24 cellular contexts compared by ENCODE assay signal in the genomic region with DNA sequence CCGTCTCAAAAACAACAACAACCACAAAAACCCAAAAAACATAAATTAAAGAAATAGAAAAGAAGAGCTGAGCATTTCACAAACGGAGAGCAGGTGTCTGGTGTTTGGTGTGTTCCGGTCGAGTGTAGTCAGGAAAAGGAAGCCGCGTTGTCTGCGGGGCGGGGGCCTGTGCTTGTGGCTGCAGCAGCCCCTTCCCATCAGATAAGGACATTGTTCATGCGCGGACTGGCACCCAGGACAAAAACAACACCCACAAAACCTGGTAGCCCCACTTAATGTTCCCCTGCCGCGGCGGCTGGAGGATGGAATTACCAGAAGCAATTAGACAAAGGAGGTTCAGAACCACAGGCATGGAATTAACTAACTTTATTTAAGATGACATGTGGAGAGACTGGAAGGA. TPM values are rescaled to one million over a fixed set of nuclear protein-coding genes. Genes with fewer than 3 reads are reported as not detected.
DNase-seq lines count a peak whose midpoint lies in the region; ATAC-seq, FAIRE-seq and TF ChIP-seq lines count a peak whose summit lies in the region.
"Had no signal": no experiment of that assay in that cellular context is flagged by ENCODE, and none has a peak within 500 bp of the region (broad histone marks: within the 10 kb centered on the region; RNA-seq: fewer than 3 reads in every experiment).

No MANE protein-coding gene starts in this region.

- H3K4me2 ChIP-seq in BLaER1 treated with 17β-estradiol and CSF1 and Interleukin-3, amounts not matched to agents 10 nM and 100 nM = peak overlapping the region; percentile 53 to 86 (median 75)
- H3K4me2 ChIP-seq in DND-41 (ENCODE audit: insufficient read depth, low read length) (no peak overlapping the region), HepG2 (ENCODE audit: low read depth, low read length) (no peak overlapping the region)

- H3K36me3 ChIP-seq in BLaER1 treated with 17β-estradiol and CSF1 and Interleukin-3, amounts not matched to agents 10 nM and 100 nM = no peaks in the 10 kb centered on the region
- no peaks in the 10 kb centered on the region for H3K36me3 ChIP-seq in DND-41 (ENCODE audit: insufficient read depth, low read length)
- no peaks in the 10 kb centered on the region for H3K36me3 ChIP-seq in HepG2 (replicated peaks in 1 of 2; ENCODE audit: control insufficient read depth in 1 of 2, insufficient read depth in 2 of 2, low read length in 2 of 2)
- H3K36me3 ChIP-seq: esophagus muscularis mucosa, heart right ventricle, upper lobe of left lung had no signal

- peaks cover 0 to 4% (median 0%) of the 10 kb centered on the region in 11 experiments; a peak in 4 of 22 replicates for H4K20me1 ChIP-seq in BLaER1 treated with 17β-estradiol and CSF1 and Interleukin-3, amounts not matched to agents 10 nM and 100 nM
- no peaks in the 10 kb centered on the region for H4K20me1 ChIP-seq in DND-41 (ENCODE audit: insufficient read depth, low read length)
- H4K20me1 ChIP-seq in HepG2 (ENCODE audit: insufficient read depth, low read length) = no peaks in the 10 kb centered on the region

- H3K79me2 ChIP-seq in DND-41 (ENCODE audit: insufficient read depth, low read length) = no peaks in the 10 kb centered on the region
- H3K79me2 ChIP-seq in HepG2 (ENCODE audit: insufficient read depth, low read length) = no peaks in the 10 kb centered on the region

- POLR2A ChIA-PET in HepG2 (lab: Yijun Ruan, JAX) = interaction anchor here (1.7 to 2.3 kb wide), 2 partner anchors 32 to 34 kb away, joined by 4 to 18 read pairs; no protein-coding TSS in a partner anchor

- H3K9me3 ChIP-seq in BLaER1 treated with 17β-estradiol and CSF1 and Interleukin-3, amounts not matched to agents 10 nM and 100 nM (replicated peaks in 1 of 11) = no peaks in the 10 kb centered on the region
- H3K9me3 ChIP-seq in DND-41 (ENCODE audit: insufficient read depth, low read length, severe bottlenecking) (no peaks in the 10 kb centered on the region), HepG2 (ENCODE audit: low read length) (no peaks in the 10 kb centered on the region)
- H3K9me3 ChIP-seq: esophagus muscularis mucosa, heart right ventricle, upper lobe of left lung had no signal

- WGBS in HepG2 (ENCODE audit: low lambda C conversion rate) = 96% methylated on average over 13 of the region's 13 CpGs

- intact Hi-C loops in HepG2 (cut with micrococcal nuclease; ENCODE audit: unreplicated experiment) = no loop called here
- intact Hi-C loops in posterior vena cava (cut with DNase I) = no loop called here

- BruUV-seq in HepG2 (replicated peaks; lab: Mats Ljungman, UMichigan) = no TSS peak

- H3K27me3 ChIP-seq in BLaER1 treated with 17β-estradiol and CSF1 and Interleukin-3, amounts not matched to agents 10 nM and 100 nM = peaks cover 0 to 22% (median 9%) of the 10 kb centered on the region in 11 experiments; a peak in 14 of 22 replicates
- H3K27me3 ChIP-seq in DND-41 (ENCODE audit: insufficient read depth, low read length, poor library complexity) (peaks cover 9% of the 10 kb centered on the region), HepG2 (ENCODE audit: control insufficient read depth in 1 of 2, insufficient read depth in 2 of 2, low read length in 2 of 2) (no peaks in the 10 kb centered on the region)
- H3K27me3 ChIP-seq: upper lobe of left lung had no signal

- FAIRE-seq in HepG2 (lab: Jason Lieb, UNC) = no peak
- FAIRE-seq: GM12878 had no signal

- CTCF ChIA-PET in HepG2 (lab: Yijun Ruan, JAX; ENCODE audit: low intra/inter-chr PET ratio, low total read pairs) = no interaction called here

- H3K27ac ChIP-seq in BLaER1 treated with 17β-estradiol and CSF1 and Interleukin-3, amounts not matched to agents 10 nM and 100 nM = peak overlapping the region in 1 of 11 experiments; percentile 28; a peak in 1 of 22 replicates
- H3K27ac ChIP-seq in DND-41 (ENCODE audit: low read length) (no peak overlapping the region), HepG2 (ENCODE audit: extremely low read length, insufficient read depth, low read length) (peak overlapping the region; percentile 84)
- H3K27ac ChIP-seq: esophagus muscularis mucosa, foreskin keratinocyte, heart right ventricle, RWPE1, upper lobe of left lung had no signal

- H3K4me3 ChIP-seq in BLaER1 treated with 17β-estradiol and CSF1 and Interleukin-3, amounts not matched to agents 10 nM and 100 nM = no peak overlapping the region
- no peak overlapping the region for H3K4me3 ChIP-seq in DND-41 (ENCODE audit: low read depth in 1 of 2, low read length in 2 of 2)
- H3K4me3 ChIP-seq in HepG2 (replicated peaks in 1 of 3; ENCODE audit: insufficient read depth in 1 of 3, low read depth in 2 of 3, low read length in 3 of 3) = no peak overlapping the region
- H3K4me3 ChIP-seq: esophagus muscularis mucosa, GM12878, heart right ventricle, upper lobe of left lung had no signal

- in situ Hi-C loops in HepG2 (cut with HindIII; ENCODE audit: extremely low pct_ligation_motif_present, low pct_unique_long_range_greater_than_20kb) = loop anchor here (5.0 kb wide), 3 partner anchors 33 to 493 kb away; a partner anchor contains a TSS

- no peak overlapping the region for H2AFZ ChIP-seq in DND-41 (ENCODE audit: low read depth, low read length)
- no peak overlapping the region for H2AFZ ChIP-seq in HepG2 (ENCODE audit: low read length)

- TF ChIP-seq POLR2A in HepG2 (IDR thresholded peaks at IDR 0.05; ENCODE audit: insufficient read depth in 1 of 2, low read depth in 2 of 2, low read length in 2 of 2) = no peak

- H3K9ac ChIP-seq in BLaER1 treated with 17β-estradiol and CSF1 and Interleukin-3, amounts not matched to agents 10 nM and 100 nM = no peak overlapping the region
- no peak overlapping the region for H3K9ac ChIP-seq in DND-41 (ENCODE audit: low read depth, low read length)
- H3K9ac ChIP-seq in HepG2 (ENCODE audit: insufficient read depth, low read depth, low read length) = peak overlapping the region; percentile 76

- TF ChIP-seq EP300 in HepG2 (IDR thresholded peaks at IDR 0.05; ENCODE audit: low read depth in 2 of 2, low read length in 2 of 2) = no peak
- TF ChIP-seq EP300 in HepG2 (CRISPR knock-in tag; IDR thresholded peaks at IDR 0.05; ENCODE audit: borderline replicate concordance) = no peak

- H3K4me1 ChIP-seq in BLaER1 treated with 17β-estradiol and CSF1 and Interleukin-3, amounts not matched to agents 10 nM and 100 nM = peaks cover 17 to 77% (median 65%) of the 10 kb centered on the region in 10 experiments
- no peaks in the 10 kb centered on the region for H3K4me1 ChIP-seq in DND-41 (ENCODE audit: insufficient read depth, low read length)
- H3K4me1 ChIP-seq in HepG2 (ENCODE audit: insufficient read depth, low read length) = peaks cover 82% of the 10 kb centered on the region
- H3K4me1 ChIP-seq: esophagus muscularis mucosa, foreskin keratinocyte, heart right ventricle had no signal

- ATAC-seq in DND-41 (ENCODE audit: insufficient read depth, low read depth) (peak; percentile 57), HepG2 (no peak), HG02571 (IDR thresholded peaks at IDR 0.05; ENCODE audit: unreplicated experiment) (no peak), HG03521 (IDR thresholded peaks at IDR 0.05; ENCODE audit: unreplicated experiment) (no peak)
- ATAC-seq: foreskin keratinocyte, GM12878, heart right ventricle, left colon had no signal

- peak; percentile 27 for DNase-seq in DND-41
- no peak for DNase-seq in HepG2 (ENCODE audit: low spot score)
- DNase-seq in posterior vena cava (ENCODE audit: low spot score) = peak; percentile 59
- DNase-seq in islet precursor cell = no peak
- DNase-seq: activated CD4-positive, alpha-beta T cell treated with anti-CD3 and anti-CD28 coated beads for 48 hours; activated naive CD4-positive, alpha-beta T cell treated with anti-CD3 and anti-CD28 coated beads, Interleukin-2, amount 50 U/mL, for 16 hours; cortex of kidney; EL; foreskin keratinocyte; heart right ventricle; left colon; mesendoderm; NCI-H1436 had no signal

- TF ChIP-seq CTCF in DND-41 (IDR thresholded peaks at IDR 0.05; ENCODE audit: borderline replicate concordance, extremely low read depth, low read length, poor library complexity, severe bottlenecking) (no peak), HepG2 (CRISPR knock-in tag; IDR thresholded peaks at IDR 0.05) (no peak)

- no peak for TF ChIP-seq RAD21 in HepG2 (CRISPR knock-in tag; IDR thresholded peaks at IDR 0.05)

RNA-seq across cellular contexts. Expression of a gene that starts 29.9 kb away (rescaled TPM):
- total RNA-seq in HepG2 (2016; rRNA removed; fragmentation: Illumina TruSeq; extraction: Trizol) (not detected in 2 replicates), posterior vena cava (not detected)
- not detected in 2 replicates for total RNA-seq in HepG2 (2016; cell fraction: cytosol; rRNA removed; fragmentation: Illumina TruSeq; extraction: Trizol; ENCODE audit: low read depth)
- total RNA-seq in HepG2 (2016; cell fraction: insoluble cytoplasmic fraction; rRNA removed; fragmentation: Illumina TruSeq; extraction: Trizol) = not detected in 2 replicates
- total RNA-seq in HepG2 (2016; cell fraction: membrane; rRNA removed; fragmentation: Illumina TruSeq; extraction: Trizol) = not detected in 2 replicates
- total RNA-seq in HepG2 (2016; cell fraction: nucleus; rRNA removed; fragmentation: Illumina TruSeq; extraction: Trizol) = not detected in 2 replicates
- not detected in 2 replicates for polyA plus RNA-seq in HepG2 (2011; rRNA removed)
- polyA plus RNA-seq in HepG2 (2011; cell fraction: cytosol; rRNA removed) = not detected in 2 replicates
- polyA plus RNA-seq in HepG2 (2011; cell fraction: nucleus; rRNA removed) = not detected in 2 replicates
- polyA plus RNA-seq in HepG2 (2012) = not detected in 2 replicates
- not detected in 2 replicates for polyA plus RNA-seq in HepG2 (2016; cell fraction: cytosol; fragmentation: Illumina TruSeq; extraction: Trizol; ENCODE audit: low read depth)
- polyA plus RNA-seq in HepG2 (2016; cell fraction: insoluble cytoplasmic fraction; fragmentation: Illumina TruSeq; extraction: Trizol; ENCODE audit: low read depth) = not detected in 2 replicates
- not detected in 2 replicates for polyA plus RNA-seq in HepG2 (2016; cell fraction: membrane; fragmentation: Illumina TruSeq; extraction: Trizol; ENCODE audit: low read depth)
- not detected in 2 replicates for polyA plus RNA-seq in HepG2 (2016; cell fraction: nucleus; fragmentation: Illumina TruSeq; extraction: Trizol; ENCODE audit: insufficient read depth, low read depth)
- not detected in 2 replicates for polyA minus RNA-seq in HepG2 (2011; rRNA and poly(A)+ RNA removed; ENCODE audit: low replicate concordance)
- not detected in 2 replicates for polyA minus RNA-seq in HepG2 (2011; cell fraction: cytosol; rRNA and poly(A)+ RNA removed)
- not detected in 2 replicates for polyA minus RNA-seq in HepG2 (2011; cell fraction: nucleus; rRNA and poly(A)+ RNA removed)
- total RNA-seq: activated CD8-positive, alpha-beta memory T cell treated with anti-CD3 and anti-CD28 coated beads for 36 hours; aorta; esophagus muscularis mucosa; foreskin keratinocyte; GM12878; heart right ventricle; osteocyte; SK-MEL-5; upper lobe of left lung had no signal
- polyA plus RNA-seq: aorta, foreskin keratinocyte, GM12878, heart right ventricle had no signal

RNA-seq across cellular contexts. Expression of a gene that starts 37.5 kb away (rescaled TPM):
- total RNA-seq in HepG2 (2016; rRNA removed; fragmentation: Illumina TruSeq; extraction: Trizol) (not detected in 2 replicates), posterior vena cava (not detected)
- not detected in 2 replicates for total RNA-seq in HepG2 (2016; cell fraction: cytosol; rRNA removed; fragmentation: Illumina TruSeq; extraction: Trizol; ENCODE audit: low read depth)
- not detected in 2 replicates for total RNA-seq in HepG2 (2016; cell fraction: insoluble cytoplasmic fraction; rRNA removed; fragmentation: Illumina TruSeq; extraction: Trizol)
- not detected in 2 replicates for total RNA-seq in HepG2 (2016; cell fraction: membrane; rRNA removed; fragmentation: Illumina TruSeq; extraction: Trizol)
- total RNA-seq in HepG2 (2016; cell fraction: nucleus; rRNA removed; fragmentation: Illumina TruSeq; extraction: Trizol) = not detected in 2 replicates
- not detected in 2 replicates for polyA plus RNA-seq in HepG2 (2011; rRNA removed)
- 0.15 TPM in 1 of 2 replicates, not detected in the other for polyA plus RNA-seq in HepG2 (2011; cell fraction: cytosol; rRNA removed)
- 0.35 and 0.43 TPM in 2 replicates for polyA plus RNA-seq in HepG2 (2011; cell fraction: nucleus; rRNA removed)
- not detected in 2 replicates for polyA plus RNA-seq in HepG2 (2012)
- not detected in 2 replicates for polyA plus RNA-seq in HepG2 (2016; cell fraction: cytosol; fragmentation: Illumina TruSeq; extraction: Trizol; ENCODE audit: low read depth)
- polyA plus RNA-seq in HepG2 (2016; cell fraction: insoluble cytoplasmic fraction; fragmentation: Illumina TruSeq; extraction: Trizol; ENCODE audit: low read depth) = not detected in 2 replicates
- polyA plus RNA-seq in HepG2 (2016; cell fraction: membrane; fragmentation: Illumina TruSeq; extraction: Trizol; ENCODE audit: low read depth) = not detected in 2 replicates
- polyA plus RNA-seq in HepG2 (2016; cell fraction: nucleus; fragmentation: Illumina TruSeq; extraction: Trizol; ENCODE audit: insufficient read depth, low read depth) = not detected in 2 replicates
- polyA minus RNA-seq in HepG2 (2011; rRNA and poly(A)+ RNA removed; ENCODE audit: low replicate concordance) = not detected in 2 replicates
- polyA minus RNA-seq in HepG2 (2011; cell fraction: cytosol; rRNA and poly(A)+ RNA removed) = not detected in 2 replicates
- polyA minus RNA-seq in HepG2 (2011; cell fraction: nucleus; rRNA and poly(A)+ RNA removed) = not detected in 2 replicates
- total RNA-seq: activated CD8-positive, alpha-beta memory T cell treated with anti-CD3 and anti-CD28 coated beads for 36 hours; aorta; esophagus muscularis mucosa; foreskin keratinocyte; GM12878; heart right ventricle; left colon; osteocyte; SK-MEL-5; upper lobe of left lung had no signal
- polyA plus RNA-seq: aorta, foreskin keratinocyte, GM12878, heart right ventricle had no signal

RNA-seq across cellular contexts. Expression of a gene that starts 37.5 kb away (rescaled TPM):
- total RNA-seq in HepG2 (2016; rRNA removed; fragmentation: Illumina TruSeq; extraction: Trizol) (not detected in 2 replicates), posterior vena cava (not detected)
- total RNA-seq in HepG2 (2016; cell fraction: cytosol; rRNA removed; fragmentation: Illumina TruSeq; extraction: Trizol; ENCODE audit: low read depth) = not detected in 2 replicates
- not detected in 2 replicates for total RNA-seq in HepG2 (2016; cell fraction: insoluble cytoplasmic fraction; rRNA removed; fragmentation: Illumina TruSeq; extraction: Trizol)
- total RNA-seq in HepG2 (2016; cell fraction: membrane; rRNA removed; fragmentation: Illumina TruSeq; extraction: Trizol) = not detected in 2 replicates
- total RNA-seq in HepG2 (2016; cell fraction: nucleus; rRNA removed; fragmentation: Illumina TruSeq; extraction: Trizol) = not detected in 2 replicates
- polyA plus RNA-seq in HepG2 (2011; rRNA removed) = not detected in 2 replicates
- polyA plus RNA-seq in HepG2 (2011; cell fraction: cytosol; rRNA removed) = not detected in 2 replicates
- polyA plus RNA-seq in HepG2 (2011; cell fraction: nucleus; rRNA removed) = 0.16 TPM in 1 of 2 replicates, not detected in the other
- not detected in 2 replicates for polyA plus RNA-seq in HepG2 (2012)
- not detected in 2 replicates for polyA plus RNA-seq in HepG2 (2016; cell fraction: cytosol; fragmentation: Illumina TruSeq; extraction: Trizol; ENCODE audit: low read depth)
- not detected in 2 replicates for polyA plus RNA-seq in HepG2 (2016; cell fraction: insoluble cytoplasmic fraction; fragmentation: Illumina TruSeq; extraction: Trizol; ENCODE audit: low read depth)
- polyA plus RNA-seq in HepG2 (2016; cell fraction: membrane; fragmentation: Illumina TruSeq; extraction: Trizol; ENCODE audit: low read depth) = not detected in 2 replicates
- polyA plus RNA-seq in HepG2 (2016; cell fraction: nucleus; fragmentation: Illumina TruSeq; extraction: Trizol; ENCODE audit: insufficient read depth, low read depth) = not detected in 2 replicates
- polyA minus RNA-seq in HepG2 (2011; rRNA and poly(A)+ RNA removed; ENCODE audit: low replicate concordance) = not detected in 2 replicates
- not detected in 2 replicates for polyA minus RNA-seq in HepG2 (2011; cell fraction: cytosol; rRNA and poly(A)+ RNA removed)
- polyA minus RNA-seq in HepG2 (2011; cell fraction: nucleus; rRNA and poly(A)+ RNA removed) = not detected in 2 replicates
- total RNA-seq: activated CD8-positive, alpha-beta memory T cell treated with anti-CD3 and anti-CD28 coated beads for 36 hours; aorta; esophagus muscularis mucosa; foreskin keratinocyte; GM12878; heart right ventricle; left colon; osteocyte; SK-MEL-5; upper lobe of left lung had no signal
- polyA plus RNA-seq: aorta, foreskin keratinocyte, GM12878, heart right ventricle had no signal

RNA-seq across cellular contexts. Expression of a gene that starts 51.2 kb away (rescaled TPM):
- not detected in 2 replicates for total RNA-seq in HepG2 (2016; rRNA removed; fragmentation: Illumina TruSeq; extraction: Trizol)
- total RNA-seq in HepG2 (2016; cell fraction: cytosol; rRNA removed; fragmentation: Illumina TruSeq; extraction: Trizol; ENCODE audit: low read depth) = not detected in 2 replicates
- total RNA-seq in HepG2 (2016; cell fraction: insoluble cytoplasmic fraction; rRNA removed; fragmentation: Illumina TruSeq; extraction: Trizol) = not detected in 2 replicates
- total RNA-seq in HepG2 (2016; cell fraction: membrane; rRNA removed; fragmentation: Illumina TruSeq; extraction: Trizol) = not detected in 2 replicates
- total RNA-seq in HepG2 (2016; cell fraction: nucleus; rRNA removed; fragmentation: Illumina TruSeq; extraction: Trizol) = not detected in 2 replicates
- not detected in 2 replicates for polyA plus RNA-seq in HepG2 (2011; rRNA removed)
- polyA plus RNA-seq in HepG2 (2011; cell fraction: cytosol; rRNA removed) = not detected in 2 replicates
- polyA plus RNA-seq in HepG2 (2011; cell fraction: nucleus; rRNA removed) = not detected in 2 replicates
- not detected in 2 replicates for polyA plus RNA-seq in HepG2 (2012)
- not detected in 2 replicates for polyA plus RNA-seq in HepG2 (2016; cell fraction: cytosol; fragmentation: Illumina TruSeq; extraction: Trizol; ENCODE audit: low read depth)
- polyA plus RNA-seq in HepG2 (2016; cell fraction: insoluble cytoplasmic fraction; fragmentation: Illumina TruSeq; extraction: Trizol; ENCODE audit: low read depth) = not detected in 2 replicates
- polyA plus RNA-seq in HepG2 (2016; cell fraction: membrane; fragmentation: Illumina TruSeq; extraction: Trizol; ENCODE audit: low read depth) = not detected in 2 replicates
- not detected in 2 replicates for polyA plus RNA-seq in HepG2 (2016; cell fraction: nucleus; fragmentation: Illumina TruSeq; extraction: Trizol; ENCODE audit: insufficient read depth, low read depth)
- polyA minus RNA-seq in HepG2 (2011; rRNA and poly(A)+ RNA removed; ENCODE audit: low replicate concordance) = not detected in 2 replicates
- not detected in 2 replicates for polyA minus RNA-seq in HepG2 (2011; cell fraction: cytosol; rRNA and poly(A)+ RNA removed)
- polyA minus RNA-seq in HepG2 (2011; cell fraction: nucleus; rRNA and poly(A)+ RNA removed) = not detected in 2 replicates
- total RNA-seq in posterior vena cava = not detected
- total RNA-seq: activated CD8-positive, alpha-beta memory T cell treated with anti-CD3 and anti-CD28 coated beads for 36 hours; aorta; esophagus muscularis mucosa; foreskin keratinocyte; GM12878; heart right ventricle; left colon; osteocyte; SK-MEL-5; upper lobe of left lung had no signal
- polyA plus RNA-seq: aorta, foreskin keratinocyte, GM12878, heart right ventricle had no signal

Comparison
In these comparisons a context has a peak if more than half of its experiments do, and no peak if none do; other contexts are left out.
1. H3K4me2 ChIP-seq: peak in BLaER1 treated with 17β-estradiol and CSF1 and Interleukin-3, amounts not matched to agents 10 nM and 100 nM (11 of 11); none in DND-41 (single experiment) and HepG2 (single experiment).
2. DNase-seq: peak in DND-41 (single experiment) and posterior vena cava (single experiment); none in HepG2 (single experiment) and islet precursor cell (single experiment).